1 cellular context compared by ENCODE assay signal in genomic region chr19:8321067-8321759, GRCh38.
TF ChIP-seq lines count a peak whose summit lies in the region.

Gene NDUFA7, minus strand, starts transcription at chr19:8321375. Its CDS starts 17 bp downstream, at chr19:8321358.
Gene RPS28, plus strand, starts transcription at chr19:8321496. Its CDS starts 35 bp downstream, at chr19:8321531.

TF ChIP-seq in A549, 52 proteins besides CTCF, POLR2A, EP300 and RAD21 (continued from another document):
- TF ChIP-seq, protein P1, sequence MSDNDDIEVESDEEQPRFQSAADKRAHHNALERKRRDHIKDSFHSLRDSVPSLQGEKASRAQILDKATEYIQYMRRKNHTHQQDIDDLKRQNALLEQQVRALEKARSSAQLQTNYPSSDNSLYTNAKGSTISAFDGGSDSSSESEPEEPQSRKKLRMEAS (IDR thresholded peaks at IDR 0.05), result peak; percentile 84
- TF ChIP-seq SMC3 (IDR thresholded peaks at IDR 0.05), result no peak
- peak; percentile 54 to 92; a peak in 4 of 5 replicates for TF ChIP-seq JUN (IDR thresholded peaks at IDR 0.05)
- no peak for TF ChIP-seq KDM1A (IDR thresholded peaks at IDR 0.05; ENCODE audit: low read depth)
- peak; percentile 95 for TF ChIP-seq REST (IDR thresholded peaks at IDR 0.05)
- no peak for TF ChIP-seq TP53 (CRISPR knock-in tag; IDR thresholded peaks at IDR 0.05)
